16 cellular contexts compared by ENCODE assay signal in the genomic region with DNA sequence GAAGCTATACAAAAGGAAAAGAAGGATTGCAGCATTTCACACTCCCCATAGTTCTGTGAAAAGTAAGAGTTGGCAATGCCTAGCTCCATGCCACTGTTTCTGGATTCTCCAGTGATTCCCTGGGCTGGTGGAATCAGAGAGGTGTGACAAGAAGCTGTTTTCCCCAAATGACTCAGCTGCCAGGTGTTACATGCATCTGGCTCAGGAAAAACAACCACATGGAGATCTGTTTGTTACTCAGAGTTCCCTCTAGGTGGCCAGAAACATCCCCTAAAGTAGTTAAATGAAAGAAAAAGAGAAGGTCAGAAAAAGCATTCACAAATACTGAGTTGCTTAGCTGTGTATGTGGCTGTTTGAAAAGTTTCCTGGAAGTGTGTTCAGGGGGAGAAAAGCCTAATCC.
A peak's percentile ranks its signal among the peaks of the same experiment; 100 is the strongest.
DNase-seq lines count a peak whose midpoint lies in the region; ATAC-seq, FAIRE-seq and TF ChIP-seq lines count a peak whose summit lies in the region.
"Had no signal": no experiment of that assay in that cellular context is flagged by ENCODE, and none has a peak within 500 bp of the region (broad histone marks: within the 10 kb centered on the region; RNA-seq: fewer than 3 reads in every experiment).

No MANE protein-coding gene starts in this region.

- TF ChIP-seq RAD21 in HCT116 (IDR thresholded peaks at IDR 0.05; ENCODE audit: low read depth): no peak

- no peak overlapping the region for H3K4me2 ChIP-seq in HCT116 (ENCODE audit: low read length)

- intact Hi-C loops in HCT116 (cut with micrococcal nuclease) (no loop called here), left cardiac atrium (cut with DNase I) (no loop called here)

- H4K20me1 ChIP-seq in HCT116 (ENCODE audit: insufficient read depth): no peaks in the 10 kb centered on the region

- no peaks in the 10 kb centered on the region for H3K9me3 ChIP-seq in HCT116 (ENCODE audit: control insufficient read depth in 1 of 2, insufficient read depth in 1 of 2, low read depth in 1 of 2, low read length in 2 of 2)
- H3K9me3 ChIP-seq in NT2/D1 (ENCODE audit: insufficient read depth, low read length): no peaks in the 10 kb centered on the region
- no peaks in the 10 kb centered on the region for H3K9me3 ChIP-seq in CD8-positive, alpha-beta memory T cell (ENCODE audit: low read length)

- H3K27ac ChIP-seq in HCT116 (ENCODE audit: low read depth, low read length) (no peak overlapping the region), RWPE1 (no peak overlapping the region)
- H3K27ac ChIP-seq in CD8-positive, alpha-beta memory T cell (ENCODE audit: low read depth, low read length): no peak overlapping the region
- H3K27ac ChIP-seq: cardiac muscle cell had no signal

- H3K4me3 ChIP-seq in HCT116 (replicated peaks in 1 of 2; ENCODE audit: low read depth in 1 of 2, low read length in 2 of 2) (no peak overlapping the region), NT2/D1 (ENCODE audit: insufficient read length, low read depth) (no peak overlapping the region), kidney epithelial cell (ENCODE audit: low read depth, low read length) (no peak overlapping the region)
- H3K4me3 ChIP-seq in CD8-positive, alpha-beta memory T cell (ENCODE audit: low read length): no peak overlapping the region
- H3K4me3 ChIP-seq: cardiac muscle cell had no signal

- no peaks in the 10 kb centered on the region for H3K4me1 Mint-ChIP-seq in CD8-positive, alpha-beta memory T cell
- H3K4me1 Mint-ChIP-seq: nephron had no signal

- no peak overlapping the region for H2AFZ ChIP-seq in HCT116 (ENCODE audit: low read depth, low read length, poor library complexity, severe bottlenecking)

- H3K27me3 Mint-ChIP-seq in CD8-positive, alpha-beta memory T cell: peaks cover 4 to 17% of the 10 kb centered on the region in 2 donors

- no peak overlapping the region for H3K9ac ChIP-seq in HCT116 (ENCODE audit: low read length)
- no peak overlapping the region for H3K9ac ChIP-seq in NT2/D1 (ENCODE audit: insufficient read length, low read depth)

- H3K36me3 ChIP-seq in HCT116 (ENCODE audit: control insufficient read depth in 1 of 2, insufficient read depth in 2 of 2, low read length in 2 of 2) (no peaks in the 10 kb centered on the region), NT2/D1 (ENCODE audit: insufficient read depth, insufficient read length, low read length) (no peaks in the 10 kb centered on the region), kidney epithelial cell (ENCODE audit: control insufficient read depth, insufficient read depth, low read length) (no peaks in the 10 kb centered on the region)
- no peaks in the 10 kb centered on the region for H3K36me3 ChIP-seq in CD8-positive, alpha-beta memory T cell (ENCODE audit: insufficient read depth, low read length)
- H3K36me3 ChIP-seq: cardiac muscle cell had no signal

- no TSS peak for BruUV-seq in HCT116 (replicated peaks; lab: Mats Ljungman, UMichigan)

- H3K79me2 ChIP-seq in HCT116 (ENCODE audit: insufficient read depth, low read length): no peaks in the 10 kb centered on the region

- no peaks in the 10 kb centered on the region for H3K36me3 Mint-ChIP-seq in CD8-positive, alpha-beta memory T cell

- no peak overlapping the region for H3K27ac Mint-ChIP-seq in CD8-positive, alpha-beta memory T cell
- H3K27ac Mint-ChIP-seq: activated T-cell treated with anti-CD3 and anti-CD28 coated beads, Interleukin-2, amount 50 U/mL, for 72 hours; nephron had no signal

- no peak for FAIRE-seq in GM12891 (lab: Jason Lieb, UNC)
- FAIRE-seq: keratinocyte, small intestine had no signal

- TF ChIP-seq CTCF in HCT116 (IDR thresholded peaks at IDR 0.05 in 2 of 3, conservative IDR thresholded peaks at IDR 0.05 in 1 of 3; ENCODE audit: borderline replicate concordance in 1 of 3, insufficient read depth in 1 of 3, low read depth in 2 of 3, low read length in 2 of 3) (no peak; a peak in 1 of 6 replicates), kidney epithelial cell (IDR thresholded peaks at IDR 0.05; ENCODE audit: insufficient read depth, low read length, poor library complexity, severe bottlenecking) (no peak), RWPE1 (conservative IDR thresholded peaks at IDR 0.05; ENCODE audit: low read depth) (no peak)

- peaks cover 52% of the 10 kb centered on the region for H3K27me3 ChIP-seq in HCT116 (ENCODE audit: insufficient read depth, low read length)
- no peaks in the 10 kb centered on the region for H3K27me3 ChIP-seq in NT2/D1 (ENCODE audit: insufficient read depth, insufficient read length)
- H3K27me3 ChIP-seq in kidney epithelial cell (ENCODE audit: control insufficient read depth, insufficient read depth, low read length): no peaks in the 10 kb centered on the region
- no peaks in the 10 kb centered on the region for H3K27me3 ChIP-seq in CD8-positive, alpha-beta memory T cell (ENCODE audit: insufficient read depth, low read length, poor library complexity, severe bottlenecking)
- H3K27me3 ChIP-seq: cardiac muscle cell had no signal

- no peaks in the 10 kb centered on the region for H3K9me2 ChIP-seq in HCT116 (ENCODE audit: insufficient read depth)

- POLR2A ChIA-PET in HCT116 (lab: Charles Lee) (no interaction called here), RWPE1 (lab: Yijun Ruan, JAX; ENCODE audit: low non-redundant PET) (no interaction called here)
- POLR2A ChIA-PET in CD8-positive, alpha-beta memory T cell (lab: Charles Lee): no interaction called here

- DNase-seq in GM12891 (ENCODE audit: insufficient read length, low spot score): peak; percentile 16
- peak; percentile 10 for DNase-seq in HCT116 (ENCODE audit: low read depth, low spot score)
- peak; percentile 27 for DNase-seq in NT2/D1 (ENCODE audit: low read depth, low spot score)
- peak; percentile 5 for DNase-seq in kidney epithelial cell (ENCODE audit: low read depth)
- DNase-seq in HK-2 (ENCODE audit: unreplicated experiment): no peak
- DNase-seq in left cardiac atrium: no peak
- no peak for DNase-seq in CD8-positive, alpha-beta memory T cell
- no peak for DNase-seq in RWPE1 (ENCODE audit: low spot score)
- DNase-seq: activated CD4-positive, CD25-positive, alpha-beta regulatory T cell; activated T-cell treated with anti-CD3 and anti-CD28 coated beads, Interleukin-2, amount 50 U/mL, for 72 hours; COR-L47; small intestine; stimulated activated CD8-positive, alpha-beta memory T cell treated with anti-CD3 and anti-CD28 coated beads, Interleukin-4, amount 100 ng/mL, for 48 hours had no signal

- TF ChIP-seq POLR2A in GM12891 (IDR thresholded peaks at IDR 0.05; ENCODE audit: low read depth, low read length) (no peak), HCT116 (IDR thresholded peaks at IDR 0.05; ENCODE audit: borderline replicate concordance, extremely low read depth, insufficient read depth, insufficient read length) (no peak)

- H3K4me1 ChIP-seq in HCT116 (ENCODE audit: control insufficient read depth in 1 of 2, insufficient read depth in 2 of 2, low read length in 2 of 2) (no peaks in the 10 kb centered on the region), NT2/D1 (ENCODE audit: insufficient read depth, insufficient read length) (no peaks in the 10 kb centered on the region)
- H3K4me1 ChIP-seq in CD8-positive, alpha-beta memory T cell (ENCODE audit: insufficient read depth, low read length): no peaks in the 10 kb centered on the region

- H3K4me3 Mint-ChIP-seq in CD8-positive, alpha-beta memory T cell: no peak overlapping the region
- H3K4me3 Mint-ChIP-seq: activated T-cell treated with anti-CD3 and anti-CD28 coated beads, Interleukin-2, amount 50 U/mL, for 72 hours; nephron had no signal

- CTCF ChIA-PET in HCT116 (lab: Charles Lee): no interaction called here
- CTCF ChIA-PET in CD8-positive, alpha-beta memory T cell (lab: Charles Lee): no interaction called here
- CTCF ChIA-PET in RWPE1 (lab: Yijun Ruan, JAX): no interaction called here

- H3K9me3 Mint-ChIP-seq in CD8-positive, alpha-beta memory T cell: peaks cover 0 to 1% (median 0%) of the 10 kb centered on the region in 5 donors
- H3K9me3 Mint-ChIP-seq: activated T-cell treated with anti-CD3 and anti-CD28 coated beads, Interleukin-2, amount 50 U/mL, for 72 hours; nephron had no signal

- peak; percentile 70 for ATAC-seq in HCT116
- no peak for ATAC-seq in left cardiac atrium
- ATAC-seq: activated T-cell treated with anti-CD3 and anti-CD28 coated beads, Interleukin-2, amount 50 U/mL, for 72 hours had no signal

- RAD21 ChIA-PET in HCT116 (lab: Charles Lee; ENCODE audit: low non-redundant PET in 1 of 2, low total read pairs in 2 of 2, uncharacterized antibody in 2 of 2, unreplicated experiment in 2 of 2): interaction anchor here in 1 of 2 experiments (0.6 kb wide), 1 partner anchor 14 kb away, joined by 3 read pairs; no protein-coding TSS in a partner anchor

TF ChIP-seq in GM12891, 5 proteins besides CTCF, POLR2A, EP300 and RAD21:
- TF ChIP-seq POLR2AphosphoS5 (IDR thresholded peaks at IDR 0.05; ENCODE audit: low read depth, low read length): no peak
- TF ChIP-seq POU2F2 (IDR thresholded peaks at IDR 0.05; ENCODE audit: low read depth, low read length): no peak
- TF ChIP-seq SPI1 (IDR thresholded peaks at IDR 0.05; ENCODE audit: low read depth, low read length): no peak
- TF ChIP-seq PAX5 (IDR thresholded peaks at IDR 0.05; ENCODE audit: insufficient read depth, low read length, severe bottlenecking): no peak
- no peak for TF ChIP-seq TAF1 (IDR thresholded peaks at IDR 0.05; ENCODE audit: low read depth, low read length)

TF ChIP-seq in HCT116, 20 proteins besides CTCF, POLR2A, EP300 and RAD21 (continues in another document):
- no peak for TF ChIP-seq FOSL1 (IDR thresholded peaks at IDR 0.05; ENCODE audit: low read depth)
- TF ChIP-seq, protein P1, sequence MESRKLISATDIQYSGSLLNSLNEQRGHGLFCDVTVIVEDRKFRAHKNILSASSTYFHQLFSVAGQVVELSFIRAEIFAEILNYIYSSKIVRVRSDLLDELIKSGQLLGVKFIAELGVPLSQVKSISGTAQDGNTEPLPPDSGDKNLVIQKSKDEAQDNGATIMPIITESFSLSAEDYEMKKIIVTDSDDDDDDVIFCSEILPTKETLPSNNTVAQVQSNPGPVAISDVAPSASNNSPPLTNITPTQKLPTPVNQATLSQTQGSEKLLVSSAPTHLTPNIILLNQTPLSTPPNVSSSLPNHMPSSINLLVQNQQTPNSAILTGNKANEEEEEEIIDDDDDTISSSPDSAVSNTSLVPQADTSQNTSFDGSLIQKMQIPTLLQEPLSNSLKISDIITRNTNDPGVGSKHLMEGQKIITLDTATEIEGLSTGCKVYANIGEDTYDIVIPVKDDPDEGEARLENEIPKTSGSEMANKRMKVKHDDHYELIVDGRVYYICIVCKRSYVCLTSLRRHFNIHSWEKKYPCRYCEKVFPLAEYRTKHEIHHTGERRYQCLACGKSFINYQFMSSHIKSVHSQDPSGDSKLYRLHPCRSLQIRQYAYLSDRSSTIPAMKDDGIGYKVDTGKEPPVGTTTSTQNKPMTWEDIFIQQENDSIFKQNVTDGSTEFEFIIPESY (IDR thresholded peaks at IDR 0.05; ENCODE audit: extremely low read depth, insufficient replicate concordance, low read length): no peak

Comparison
In these comparisons a context has a peak if more than half of its experiments do, and no peak if none do; other contexts are left out.
1. DNase-seq: peak in GM12891 (single experiment), HCT116 (single experiment), NT2/D1 (single experiment) and kidney epithelial cell (single experiment); none in HK-2 (single experiment), left cardiac atrium (single experiment), CD8-positive, alpha-beta memory T cell (0 of 5) and RWPE1 (single experiment).